ENCODE assay signal across 1 cellular context in genomic region chr16:50336884-50337283, GRCh38.
TF ChIP-seq lines count a peak whose summit lies in the region.

No MANE protein-coding gene starts in this region.

TF ChIP-seq in HepG2, 621 proteins besides CTCF, POLR2A, EP300 and RAD21 (continued from another document):
- no peak for TF ChIP-seq HBP1 (CRISPR knock-in tag; IDR thresholded peaks at IDR 0.05; ENCODE audit: low read depth)
- peak; percentile 77 for TF ChIP-seq ZNF784 (CRISPR knock-in tag; IDR thresholded peaks at IDR 0.05; ENCODE audit: borderline replicate concordance)
- TF ChIP-seq, protein P1, sequence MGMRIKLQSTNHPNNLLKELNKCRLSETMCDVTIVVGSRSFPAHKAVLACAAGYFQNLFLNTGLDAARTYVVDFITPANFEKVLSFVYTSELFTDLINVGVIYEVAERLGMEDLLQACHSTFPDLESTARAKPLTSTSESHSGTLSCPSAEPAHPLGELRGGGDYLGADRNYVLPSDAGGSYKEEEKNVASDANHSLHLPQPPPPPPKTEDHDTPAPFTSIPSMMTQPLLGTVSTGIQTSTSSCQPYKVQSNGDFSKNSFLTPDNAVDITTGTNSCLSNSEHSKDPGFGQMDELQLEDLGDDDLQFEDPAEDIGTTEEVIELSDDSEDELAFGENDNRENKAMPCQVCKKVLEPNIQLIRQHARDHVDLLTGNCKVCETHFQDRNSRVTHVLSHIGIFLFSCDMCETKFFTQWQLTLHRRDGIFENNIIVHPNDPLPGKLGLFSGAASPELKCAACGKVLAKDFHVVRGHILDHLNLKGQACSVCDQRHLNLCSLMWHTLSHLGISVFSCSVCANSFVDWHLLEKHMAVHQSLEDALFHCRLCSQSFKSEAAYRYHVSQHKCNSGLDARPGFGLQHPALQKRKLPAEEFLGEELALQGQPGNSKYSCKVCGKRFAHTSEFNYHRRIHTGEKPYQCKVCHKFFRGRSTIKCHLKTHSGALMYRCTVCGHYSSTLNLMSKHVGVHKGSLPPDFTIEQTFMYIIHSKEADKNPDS (CRISPR knock-in tag; IDR thresholded peaks at IDR 0.05) = 0 out of 2 replicates have a peak, but pooled peaks have one; percentile 50
- TF ChIP-seq SOX13 (IDR thresholded peaks at IDR 0.05) = no peak
- TF ChIP-seq SOX13 (CRISPR knock-in tag; conservative IDR thresholded peaks at IDR 0.05 in 1 of 2, IDR thresholded peaks at IDR 0.05 in 1 of 2) = peak in 1 of 2 experiments; percentile 39; a peak in 1 of 4 replicates
- no peak for TF ChIP-seq ZNF33B (CRISPR knock-in tag; IDR thresholded peaks at IDR 0.05)
- no peak for TF ChIP-seq RAD51 (IDR thresholded peaks at IDR 0.05; ENCODE audit: borderline replicate concordance)
- TF ChIP-seq SOX6 (IDR thresholded peaks at IDR 0.05) = no peak
- peak; percentile 24; the same call in 1 of the 2 replicates for TF ChIP-seq SOX6 (CRISPR knock-in tag; IDR thresholded peaks at IDR 0.05)
TF ChIP-seq in HepG2: peak in this region for 5.
